16 cellular contexts compared by ENCODE assay signal in the genomic region with DNA sequence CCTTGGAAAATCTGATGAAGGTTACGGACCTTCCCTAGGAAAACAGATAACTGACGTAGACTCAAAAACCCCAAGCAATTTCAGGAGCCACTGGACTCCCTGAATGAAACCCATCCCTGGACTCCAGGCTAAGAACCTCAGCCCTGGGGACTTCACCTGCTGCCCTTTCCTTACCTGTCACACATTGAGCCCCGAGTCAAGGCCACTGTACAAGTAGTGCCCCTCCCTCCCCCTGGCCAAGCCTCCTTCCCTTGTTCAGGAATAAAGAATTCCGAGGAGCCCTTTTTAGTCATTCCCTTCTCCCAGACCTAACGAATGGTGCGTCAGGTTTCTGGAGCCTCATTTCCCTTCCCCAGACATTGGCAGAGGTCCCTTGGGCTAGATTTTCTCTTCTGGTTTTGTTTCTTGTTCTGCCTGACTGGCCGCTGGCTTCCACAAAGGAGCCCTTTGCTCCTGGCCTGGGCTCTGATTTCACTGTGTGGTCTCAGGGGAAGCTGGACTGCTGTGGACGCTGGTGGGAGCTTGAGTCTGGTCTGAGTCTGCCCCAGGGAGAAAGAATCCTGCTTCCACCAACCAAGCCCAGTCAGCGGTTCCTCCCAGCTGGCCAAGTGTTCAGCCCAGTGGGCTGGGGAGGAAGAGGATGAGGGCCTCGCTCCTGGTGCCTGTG. TPM values are rescaled to one million over a fixed set of nuclear protein-coding genes. Genes with fewer than 3 reads are reported as not detected.
A peak's percentile ranks its signal among the peaks of the same experiment; 100 is the strongest.
DNase-seq lines count a peak whose midpoint lies in the region; ATAC-seq, FAIRE-seq and TF ChIP-seq lines count a peak whose summit lies in the region.
"Had no signal": no experiment of that assay in that cellular context is flagged by ENCODE, and none has a peak within 500 bp of the region (broad histone marks: within the 10 kb centered on the region; RNA-seq: fewer than 3 reads in every experiment).

No MANE protein-coding gene starts in this region.

- peak overlapping the region in 1 of 7 donors; percentile 14 for H3K4me3 Mint-ChIP-seq in CD8-positive, alpha-beta memory T cell
- H3K4me3 Mint-ChIP-seq in IgD-negative memory B cell, result no peak overlapping the region

- H3K27ac ChIP-seq in CD8-positive, alpha-beta memory T cell (ENCODE audit: low read depth, low read length), result no peak overlapping the region
- peak overlapping the region; percentile 60 for H3K27ac ChIP-seq in parathyroid adenoma
- H3K27ac ChIP-seq in pancreas, result no peak overlapping the region
- H3K27ac ChIP-seq: SJCRH30, skin epidermis had no signal

- no peaks in the 10 kb centered on the region for H3K27me3 Mint-ChIP-seq in CD8-positive, alpha-beta memory T cell
- H3K27me3 Mint-ChIP-seq in IgD-negative memory B cell, result peaks cover 3% of the 10 kb centered on the region
- H3K27me3 Mint-ChIP-seq: CD4-positive, alpha-beta memory T cell had no signal

- TF ChIP-seq CTCF in parathyroid adenoma (IDR thresholded peaks at IDR 0.05), result no peak
- TF ChIP-seq CTCF in pancreas (IDR thresholded peaks at IDR 0.05), result no peak
- no peak for TF ChIP-seq CTCF in GM13976 (IDR thresholded peaks at IDR 0.05; ENCODE audit: borderline replicate concordance, control extremely low read depth, extremely low read depth, insufficient read depth, missing control alignments)

- ATAC-seq in pancreas, result no peak

- WGBS in pancreas, 2 donors, result 84 to 85% methylated on average over 10 of the region's 10 CpGs

- no peaks in the 10 kb centered on the region for H3K36me3 ChIP-seq in CD8-positive, alpha-beta memory T cell (ENCODE audit: insufficient read depth, low read length)
- H3K36me3 ChIP-seq in parathyroid adenoma (ENCODE audit: control insufficient read depth, insufficient read depth, low read length) (no peaks in the 10 kb centered on the region), pancreas (peaks cover 0 to 7% (median 0%) of the 10 kb centered on the region in 3 donors)
- H3K36me3 ChIP-seq: SJCRH30 had no signal

- no peaks in the 10 kb centered on the region for H3K9me3 Mint-ChIP-seq in CD8-positive, alpha-beta memory T cell
- H3K9me3 Mint-ChIP-seq in IgD-negative memory B cell, result peaks cover 0 to 2% (median 0%) of the 10 kb centered on the region in 3 donors
- H3K9me3 Mint-ChIP-seq: CD4-positive, alpha-beta memory T cell had no signal

- no peak for FAIRE-seq in pancreas (lab: Jason Lieb, UNC)
- FAIRE-seq: G401.6 had no signal

- intact Hi-C loops in pancreas (cut with DNase I), result no loop called here

- H3K79me2 ChIP-seq in parathyroid adenoma, result no peaks in the 10 kb centered on the region

- H3K4me1 ChIP-seq in CD8-positive, alpha-beta memory T cell (ENCODE audit: insufficient read depth, low read length), result peaks cover 17% of the 10 kb centered on the region
- H3K4me1 ChIP-seq in parathyroid adenoma (peaks cover 35% of the 10 kb centered on the region), pancreas (peaks cover 0 to 14% (median 6%) of the 10 kb centered on the region in 3 donors)
- H3K4me1 ChIP-seq: SJCRH30 had no signal

- H3K4me1 Mint-ChIP-seq in CD8-positive, alpha-beta memory T cell, result peaks cover 18 to 21% (median 21%) of the 10 kb centered on the region in 3 donors
- peaks cover 13 to 22% (median 22%) of the 10 kb centered on the region in 3 donors for H3K4me1 Mint-ChIP-seq in IgD-negative memory B cell

- H3K4me2 ChIP-seq in parathyroid adenoma (ENCODE audit: low read length), result no peak overlapping the region

- DNase-seq in CD8-positive, alpha-beta memory T cell, result no peak
- peak; percentile 85 for DNase-seq in glomerular visceral epithelial cell (ENCODE audit: extremely low spot score)
- no peak for DNase-seq in mesenteric fat pad (ENCODE audit: low spot score)
- no peak for DNase-seq in NCI-H128 (lab: John Stamatoyannopoulos, UW; ENCODE audit: unreplicated experiment)
- no peak for DNase-seq in pancreas
- no peak for DNase-seq in GM13976 (ENCODE audit: low spot score)
- DNase-seq: CD4-positive, alpha-beta memory T cell; foreskin fibroblast; NCI-H1930; NCI-H774 had no signal

- peak overlapping the region; percentile 67 for H2AFZ ChIP-seq in parathyroid adenoma

- POLR2A ChIA-PET in CD8-positive, alpha-beta memory T cell (lab: Charles Lee), result interaction anchor here (0.5 kb wide), 1 partner anchor 336 kb away, joined by 4 read pairs; no protein-coding TSS in a partner anchor

- H3K9ac ChIP-seq in parathyroid adenoma, result no peak overlapping the region

- in situ Hi-C loops in GM13976 (cut with MboI; ENCODE audit: low sequenced_read_pairs, unreplicated experiment), result no loop called here

- H3K36me3 Mint-ChIP-seq in CD8-positive, alpha-beta memory T cell, result peaks cover 0 to 49% (median 7%) of the 10 kb centered on the region in 3 donors
- peaks cover 15% of the 10 kb centered on the region for H3K36me3 Mint-ChIP-seq in IgD-negative memory B cell

- CTCF ChIA-PET in CD8-positive, alpha-beta memory T cell (lab: Charles Lee), result interaction anchor here (1.1 kb wide), 1 partner anchor 53 kb away, joined by 3 read pairs; no protein-coding TSS in a partner anchor

- peak overlapping the region in 6 of 8 donors; percentile 30 to 88 (median 52) for H3K27ac Mint-ChIP-seq in CD8-positive, alpha-beta memory T cell
- peak overlapping the region in 2 of 3 donors; percentile 93 to 95 for H3K27ac Mint-ChIP-seq in IgD-negative memory B cell

- no peak overlapping the region for H3K4me3 ChIP-seq in CD8-positive, alpha-beta memory T cell (ENCODE audit: low read length)
- H3K4me3 ChIP-seq in parathyroid adenoma (ENCODE audit: low read depth, low read length) (no peak overlapping the region), pancreas (no peak overlapping the region)
- H3K4me3 ChIP-seq: SJCRH30, skin epidermis had no signal

- H3K9me3 ChIP-seq in CD8-positive, alpha-beta memory T cell (ENCODE audit: low read length), result no peaks in the 10 kb centered on the region
- no peaks in the 10 kb centered on the region for H3K9me3 ChIP-seq in parathyroid adenoma (ENCODE audit: control insufficient read depth, low read length)
- H3K9me3 ChIP-seq in pancreas, result no peaks in the 10 kb centered on the region
- H3K9me3 ChIP-seq: SJCRH30 had no signal

- no peaks in the 10 kb centered on the region for H3K27me3 ChIP-seq in CD8-positive, alpha-beta memory T cell (ENCODE audit: insufficient read depth, low read length, poor library complexity, severe bottlenecking)
- H3K27me3 ChIP-seq in parathyroid adenoma (ENCODE audit: control insufficient read depth, insufficient read depth, low read length) (no peaks in the 10 kb centered on the region), pancreas (no peaks in the 10 kb centered on the region)
- H3K27me3 ChIP-seq: SJCRH30 had no signal

RNA-seq across cellular contexts. Expression of gene ZNF775, which starts 31.7 kb away (rescaled TPM):
- 1 to 10 TPM; 6.0 TPM for total RNA-seq in CD8-positive, alpha-beta memory T cell
- 8.7 TPM for polyA plus RNA-seq in CD8-positive, alpha-beta memory T cell
- polyA plus RNA-seq in IgD-negative memory B cell, result 5.1 TPM
- 1.6 TPM for total RNA-seq in mesenteric fat pad
- 1 to 10 TPM; 2.0 to 3.9 (median 2.8) TPM for total RNA-seq in pancreas
- 1 to 10 TPM; 3.2 to 7.4 TPM for polyA plus RNA-seq in pancreas

RNA-seq across cellular contexts. Expression of gene GIMAP8, which starts 39.6 kb away (rescaled TPM):
- total RNA-seq in CD8-positive, alpha-beta memory T cell, result 10 to 100 TPM; 11.8 to 12.3 TPM
- polyA plus RNA-seq in CD8-positive, alpha-beta memory T cell, result 30.1 TPM
- polyA plus RNA-seq in IgD-negative memory B cell (1.4 TPM), pancreas (1 to 10 TPM; 2.2 to 3.1 TPM)
- total RNA-seq in mesenteric fat pad (22.0 TPM), pancreas (1 to 10 TPM in 5 of 6 donors, under 1 TPM in 1; 0.75 to 5.9 (median 1.8) TPM)
- total RNA-seq: myocyte, SJCRH30 had no signal

RNA-seq across cellular contexts. Expression of gene REPIN1, which starts 42.2 kb away (rescaled TPM):
- 10 to 100 TPM; 57.0 to 58.2 TPM for total RNA-seq in CD8-positive, alpha-beta memory T cell
- 60.8 TPM for polyA plus RNA-seq in CD8-positive, alpha-beta memory T cell
- 118 TPM for polyA plus RNA-seq in IgD-negative memory B cell
- total RNA-seq in mesenteric fat pad, result 82.1 TPM
- 10 to 100 TPM; 48.1 to 76.3 (median 63.2) TPM for total RNA-seq in pancreas
- polyA plus RNA-seq in pancreas, result 10 to 100 TPM; 57.5 to 78.8 TPM
